In the genomic region with DNA sequence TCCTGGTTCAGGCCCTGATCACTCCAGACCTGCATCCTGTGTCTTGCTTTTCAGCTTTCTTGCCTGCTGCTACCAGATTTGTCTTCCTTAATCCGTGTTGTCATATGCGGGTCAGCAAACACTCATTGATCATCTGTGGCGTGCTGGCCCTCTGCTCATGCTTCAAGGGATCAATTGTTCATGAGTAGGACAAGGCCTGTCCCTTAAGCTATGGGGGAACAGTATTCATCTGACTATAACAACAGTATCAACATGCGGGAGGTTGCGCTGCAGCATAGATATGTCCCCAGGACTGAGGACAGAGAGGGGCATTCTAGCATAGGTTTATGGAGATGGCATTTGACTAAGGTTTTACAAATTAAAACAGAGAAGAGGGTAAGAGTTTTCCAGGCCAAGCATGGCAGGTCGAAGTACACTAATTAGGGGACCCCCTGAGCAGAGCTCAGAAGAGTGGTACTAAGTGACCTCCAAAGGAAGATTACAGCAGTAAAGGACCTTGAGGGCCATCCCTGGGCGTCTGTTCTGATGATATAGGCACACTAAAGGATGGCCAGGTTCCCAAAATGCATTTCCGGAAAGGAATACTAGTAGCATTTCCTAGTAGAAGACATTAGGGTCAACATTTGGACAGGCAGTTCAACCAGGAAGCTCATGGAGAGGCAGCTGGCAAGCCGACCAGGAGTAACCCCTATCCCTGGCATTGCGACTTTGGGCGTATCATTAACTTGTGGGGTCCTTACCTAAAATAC, we compare ENCODE assay signal across 8 cellular contexts. TPM values are rescaled to one million over a fixed set of nuclear protein-coding genes. Genes with fewer than 3 reads are reported as not detected.
DNase-seq lines count a peak whose midpoint lies in the region; ATAC-seq and TF ChIP-seq lines count a peak whose summit lies in the region.

No MANE protein-coding gene starts in this region.

- DNase-seq in NCI-H2029 (lab: John Stamatoyannopoulos, UW) (peak; percentile 50), fibroblast of lung (ENCODE audit: low read depth in 2 of 2) (no peak), sciatic nerve (ENCODE audit: low spot score) (peak; percentile 39), HCEC 1CT (no peak), SK-N-DZ (ENCODE audit: low spot score) (no peak)

- peaks cover 3% of the 10 kb centered on the region; the same call in 1 of the 2 replicates for H4K20me1 ChIP-seq in DOHH2 (ENCODE audit: control insufficient read depth, insufficient read depth, low read depth, low read length)
- no peaks in the 10 kb centered on the region for H4K20me1 ChIP-seq in fibroblast of lung (ENCODE audit: control insufficient read depth, extremely low read depth, insufficient read depth, low read length)

- H3K36me3 ChIP-seq in DOHH2 (ENCODE audit: control insufficient read depth, low read length) (peaks cover 11% of the 10 kb centered on the region), fibroblast of lung (ENCODE audit: control insufficient read depth, insufficient read depth, low read length) (no peaks in the 10 kb centered on the region)

- ATAC-seq in sciatic nerve = no peak
- ATAC-seq in HG02798 (IDR thresholded peaks at IDR 0.05; ENCODE audit: poor library complexity, unreplicated experiment) = no peak
- ATAC-seq in GM21825 (IDR thresholded peaks at IDR 0.05; ENCODE audit: unreplicated experiment) = no peak

- H2AFZ ChIP-seq in fibroblast of lung (ENCODE audit: low read length) = peak overlapping the region; percentile 86

- H3K9ac ChIP-seq in fibroblast of lung (ENCODE audit: insufficient read depth, low read length) = peak overlapping the region; percentile 67

- intact Hi-C loops in sciatic nerve (cut with DNase I) = no loop called here

- H3K27ac ChIP-seq in DOHH2 (ENCODE audit: low read depth, low read length) (peak overlapping the region; percentile 46), fibroblast of lung (ENCODE audit: insufficient read depth, low read length) (peak overlapping the region; percentile 39)

- H3F3A ChIP-seq in DOHH2 (ENCODE audit: control insufficient read depth, insufficient read depth) = peaks cover 2% of the 10 kb centered on the region; the same call in 1 of the 2 replicates

- no peaks in the 10 kb centered on the region for H3K9me2 ChIP-seq in DOHH2 (replicated peaks; ENCODE audit: control insufficient read depth, low read length)

- H3K27me3 ChIP-seq in DOHH2 (ENCODE audit: control insufficient read depth, low read length) (0 out of 2 replicates have a peak, but pooled peaks cover 4% of the 10 kb centered on the region), fibroblast of lung (ENCODE audit: control insufficient read depth, insufficient read depth, low read length) (no peaks in the 10 kb centered on the region)

- no peaks in the 10 kb centered on the region for H3K9me3 ChIP-seq in DOHH2 (ENCODE audit: control insufficient read depth, insufficient read depth, low read length)
- no peaks in the 10 kb centered on the region for H3K9me3 ChIP-seq in fibroblast of lung (ENCODE audit: control insufficient read depth, insufficient read depth, low read depth, low read length)

- peaks cover 40% of the 10 kb centered on the region for H3K79me2 ChIP-seq in DOHH2 (ENCODE audit: control insufficient read depth, low read length)
- peaks cover 20% of the 10 kb centered on the region for H3K79me2 ChIP-seq in fibroblast of lung (ENCODE audit: control insufficient read depth, insufficient read depth, low read length)

- TF ChIP-seq CTCF in DOHH2 (IDR thresholded peaks at IDR 0.05; ENCODE audit: low read depth, low read length, poor library complexity, severe bottlenecking) (no peak), fibroblast of lung (conservative IDR thresholded peaks at IDR 0.05 in 1 of 2, IDR thresholded peaks at IDR 0.05 in 1 of 2; ENCODE audit: low read depth in 1 of 2, low read length in 2 of 2) (no peak)

- H3K4me3 ChIP-seq in DOHH2 (ENCODE audit: low read length) = peak overlapping the region; percentile 98
- peak overlapping the region; percentile 66 to 84 (median 69) for H3K4me3 ChIP-seq in fibroblast of lung (replicated peaks in 1 of 4; ENCODE audit: control extremely low read depth in 1 of 4, insufficient read depth in 1 of 4, low read depth in 3 of 4, low read length in 4 of 4)

- H3K4me2 ChIP-seq in DOHH2 (ENCODE audit: low read length) (peak overlapping the region; percentile 94), fibroblast of lung (ENCODE audit: extremely low read depth, insufficient read depth, low read length) (peak overlapping the region; percentile 78)

- H3K4me1 ChIP-seq in DOHH2 (ENCODE audit: control insufficient read depth, low read length) = peaks cover 30% of the 10 kb centered on the region
- H3K4me1 ChIP-seq in fibroblast of lung (ENCODE audit: control insufficient read depth, extremely low read depth, insufficient read depth, low read length) = peaks cover 11% of the 10 kb centered on the region

RNA-seq across cellular contexts. Expression of a gene that starts 0.8 kb away (rescaled TPM):
- 11.6 and 15.5 TPM in 2 replicates for total RNA-seq in fibroblast of lung
- polyA plus RNA-seq in fibroblast of lung = 10.3 and 13.8 TPM in 2 replicates
- polyA plus RNA-seq in fibroblast of lung (2012) = 8.4 and 11.0 TPM in 2 replicates
- 25.9 and 49.4 TPM in 2 replicates for polyA minus RNA-seq in fibroblast of lung (ENCODE audit: low replicate concordance)
- 27.6 TPM for total RNA-seq in sciatic nerve
- polyA plus RNA-seq in SK-N-DZ (2014; cell fraction: cytosol; rRNA removed) = 18.8 and 21.4 TPM in 2 replicates
- polyA plus RNA-seq in SK-N-DZ (2014; cell fraction: nucleus; rRNA removed) = 13.1 and 16.4 TPM in 2 replicates

RNA-seq across cellular contexts. Expression of a gene that starts 11.5 kb away (rescaled TPM):
- total RNA-seq in fibroblast of lung (19.8 and 20.3 TPM in 2 replicates), sciatic nerve (19.7 TPM)
- 17.5 and 17.9 TPM in 2 replicates for polyA plus RNA-seq in fibroblast of lung
- polyA plus RNA-seq in fibroblast of lung (2012) = 20.3 and 22.0 TPM in 2 replicates
- 21.1 and 22.9 TPM in 2 replicates for polyA minus RNA-seq in fibroblast of lung (ENCODE audit: low replicate concordance)
- polyA plus RNA-seq in SK-N-DZ (2014; cell fraction: cytosol; rRNA removed) = 24.7 and 25.2 TPM in 2 replicates
- polyA plus RNA-seq in SK-N-DZ (2014; cell fraction: nucleus; rRNA removed) = 20.2 and 23.8 TPM in 2 replicates

RNA-seq across cellular contexts. Expression of a gene that starts 21.7 kb away (rescaled TPM):
- total RNA-seq in fibroblast of lung (16.2 and 16.7 TPM in 2 replicates), sciatic nerve (46.4 TPM)
- 7.6 and 9.3 TPM in 2 replicates for polyA plus RNA-seq in fibroblast of lung
- polyA plus RNA-seq in fibroblast of lung (2012) = 7.5 and 10.6 TPM in 2 replicates
- polyA minus RNA-seq in fibroblast of lung (ENCODE audit: low replicate concordance) = 2.8 and 9.0 TPM in 2 replicates
- polyA plus RNA-seq in SK-N-DZ (2014; cell fraction: cytosol; rRNA removed) = 62.9 and 67.6 TPM in 2 replicates
- 647 and 744 TPM in 2 replicates for polyA plus RNA-seq in SK-N-DZ (2014; cell fraction: nucleus; rRNA removed)

Comparison
In these comparisons a context has a peak if more than half of its experiments do, and no peak if none do; other contexts are left out.
1. DNase-seq: peak in NCI-H2029 (single experiment) and sciatic nerve (single experiment); none in fibroblast of lung (0 of 2), HCEC 1CT (single experiment) and SK-N-DZ (single experiment).